ENCODE assay signal across 6 cellular contexts in genomic region chr5:29191269-29191868, GRCh38.
DNase-seq lines count a peak whose midpoint lies in the region; ATAC-seq and TF ChIP-seq lines count a peak whose summit lies in the region.
"Not testable (repeated sequence)": the region's sequence is repeated elsewhere in the genome, so short reads cannot be mapped to it uniquely, and the experiment has no call there.

No MANE protein-coding gene starts in this region.

- H3K23me2 ChIP-seq in H9 (ENCODE audit: insufficient read length, low read depth, low read length, poor library complexity, severe bottlenecking), result not testable (repeated sequence)

- H3K56ac ChIP-seq in H9 (ENCODE audit: insufficient read length, low read depth, low read length), result not testable (repeated sequence)

- not testable (repeated sequence) for H3K36me3 Mint-ChIP-seq in H9 (ENCODE audit: insufficient read depth in 1 of 3, low read depth in 3 of 3); WTC11; neural crest cell (ENCODE audit: low read depth)

- not testable (repeated sequence) for H3K4me2 ChIP-seq in H9 (ENCODE audit: insufficient read depth, insufficient read length, low read length)

- H3K4me1 Mint-ChIP-seq in H9 (peaks cover 8 to 10% of the 10 kb centered on the region in 2 experiments), WTC11 (peaks cover 17% of the 10 kb centered on the region)
- H3K4me1 Mint-ChIP-seq in neural crest cell, result not testable (repeated sequence)

- H3K79me1 ChIP-seq in H9 (ENCODE audit: insufficient read depth, low read depth, low read length, poor library complexity, severe bottlenecking), result not testable (repeated sequence)

- not testable (repeated sequence) for H3K27ac ChIP-seq in H9 (ENCODE audit: insufficient read length, low read depth, low read length)

- not testable (repeated sequence) for H2AFZ ChIP-seq in H9 (ENCODE audit: low read length)

- H3T11ph ChIP-seq in H9 (ENCODE audit: low read length), result not testable (repeated sequence)

- H4K20me1 ChIP-seq in H9 (ENCODE audit: control insufficient read depth, insufficient read depth, insufficient read length), result not testable (repeated sequence)

- H2BK15ac ChIP-seq in H9 (ENCODE audit: low read depth, low read length), result not testable (repeated sequence)

- H3K79me2 ChIP-seq in H9 (ENCODE audit: insufficient read depth, low read length), result not testable (repeated sequence)

- DNase-seq in DMS53 (lab: John Stamatoyannopoulos, UW), result peak; percentile 51
- DNase-seq in H9; neural crest cell (ENCODE audit: low read depth, low spot score): not testable (repeated sequence)
- peak; percentile 14 for DNase-seq in NCI-H1105 treated with DMSO at 0.1 percent for 48 hours (lab: John Stamatoyannopoulos, UW)
- DNase-seq in NCI-H82 (lab: John Stamatoyannopoulos, UW), result peak; percentile 13
- DNase-seq in WTC11 (ENCODE audit: low spot score), result peak; percentile 31

- not testable (repeated sequence) for H3K27me3 Mint-ChIP-seq in H9 (ENCODE audit: low read depth); WTC11 (ENCODE audit: low read depth); neural crest cell (ENCODE audit: low read depth)

- TF ChIP-seq CTCF in H9 (conservative IDR thresholded peaks at IDR 0.05); WTC11 (IDR thresholded peaks at IDR 0.05); neural crest cell (conservative IDR thresholded peaks at IDR 0.05): not testable (repeated sequence)

- H3K4ac ChIP-seq in H9 (ENCODE audit: low read depth, low read length), result not testable (repeated sequence)

- H3K23ac ChIP-seq in H9 (ENCODE audit: insufficient read length, low read depth, low read length), result not testable (repeated sequence)

- not testable (repeated sequence) for H2BK20ac ChIP-seq in H9 (ENCODE audit: low read depth, low read length, poor library complexity, severe bottlenecking)

- H2BK120ac ChIP-seq in H9 (ENCODE audit: low read depth, low read length, poor library complexity, severe bottlenecking), result not testable (repeated sequence)

- H4K5ac ChIP-seq in H9 (ENCODE audit: insufficient read length, low read depth, low read length), result not testable (repeated sequence)

- not testable (repeated sequence) for H3K9me3 ChIP-seq in H9 (ENCODE audit: control insufficient read depth, low read depth, low read length)

- peak overlapping the region; percentile 44 to 47; a peak in 3 of 5 replicates for H3K4me3 Mint-ChIP-seq in H9
- H3K4me3 Mint-ChIP-seq in WTC11, result peak overlapping the region; percentile 56
- H3K4me3 Mint-ChIP-seq in neural crest cell, result not testable (repeated sequence)

- CTCF ChIA-PET in WTC11 (lab: Charles Lee), result not testable (repeated sequence)

- not testable (repeated sequence) for H2BK12ac ChIP-seq in H9 (ENCODE audit: insufficient read length, low read depth, low read length)

- H3K9ac ChIP-seq in H9 (ENCODE audit: extremely low read depth, insufficient read length, low read length), result not testable (repeated sequence)

- not testable (repeated sequence) for H3K9me3 Mint-ChIP-seq in H9, WTC11, neural crest cell

- H3K4me1 ChIP-seq in H9 (ENCODE audit: insufficient read depth, low read length), result not testable (repeated sequence)

- POLR2A ChIA-PET in WTC11 (lab: Charles Lee), result not testable (repeated sequence)

- H2AK5ac ChIP-seq in H9 (ENCODE audit: insufficient read length, low read length), result not testable (repeated sequence)

- not testable (repeated sequence) for H4K8ac ChIP-seq in H9 (replicated peaks; ENCODE audit: insufficient read length, low read depth, low read length)

- not testable (repeated sequence) for H2BK5ac ChIP-seq in H9 (ENCODE audit: insufficient read length, low read length)

- no CpG with 5 or more reads among the region's 20 CpGs for WGBS in H9 (ENCODE audit: extremely low coverage, insufficient read length, low lambda C conversion rate)

- H4K91ac ChIP-seq in H9 (ENCODE audit: insufficient read length, low read depth, low read length), result not testable (repeated sequence)

- H3K18ac ChIP-seq in H9 (ENCODE audit: insufficient read length, low read depth, low read length), result not testable (repeated sequence)

- ATAC-seq in WTC11, result not testable (repeated sequence)

- H3K27ac Mint-ChIP-seq in H9 (peak overlapping the region in 2 of 3 experiments; percentile 87 to 89; a peak in 5 of 7 replicates), WTC11 (peak overlapping the region; percentile 88), neural crest cell (ENCODE audit: unreplicated experiment) (peak overlapping the region; percentile 81)

- H3K27me3 ChIP-seq in H9 (ENCODE audit: insufficient read depth, low read length), result not testable (repeated sequence)

- not testable (repeated sequence) for H3K14ac ChIP-seq in H9 (ENCODE audit: insufficient read depth, low read length)
